18 cellular contexts compared by ENCODE assay signal in the genomic region with DNA sequence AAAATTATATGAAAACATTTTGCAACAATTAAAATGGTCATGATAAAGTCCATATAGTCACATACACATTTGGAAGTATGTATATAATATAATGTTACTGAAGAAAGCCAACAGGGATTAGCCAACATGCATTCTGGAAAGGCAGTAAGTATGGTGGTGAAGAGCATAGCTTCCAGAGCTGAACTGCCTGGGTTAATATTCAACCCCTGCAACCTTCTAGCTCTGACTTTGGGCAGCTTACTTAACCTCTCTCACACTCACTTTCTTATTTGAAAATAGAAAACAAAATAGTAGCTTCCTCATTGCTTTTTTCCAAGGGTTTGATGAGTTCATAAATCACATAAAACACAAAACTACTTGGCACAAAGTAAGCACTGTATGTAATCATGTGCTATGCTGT.
"Had no signal": no experiment of that assay in that cellular context is flagged by ENCODE, and none has a peak within 500 bp of the region (broad histone marks: within the 10 kb centered on the region; RNA-seq: fewer than 3 reads in every experiment).

No MANE protein-coding gene starts in this region.

- FAIRE-seq: astrocyte had no signal

- H3K4me1 ChIP-seq: breast epithelium, gastroesophageal sphincter, heart right ventricle, left lung, upper lobe of left lung had no signal

- H3K27me3 ChIP-seq: breast epithelium, gastroesophageal sphincter, heart right ventricle, left lung, testis, upper lobe of left lung had no signal

- H3K36me3 Mint-ChIP-seq: activated naive CD4-positive, alpha-beta T cell treated with anti-CD3 and anti-CD28 coated beads, Interleukin-2, amount 50 U/mL, for 24 hours had no signal

- H3K9me3 Mint-ChIP-seq: activated naive CD4-positive, alpha-beta T cell treated with anti-CD3 and anti-CD28 coated beads, Interleukin-2, amount 50 U/mL, for 24 hours; neural crest cell had no signal

- DNase-seq: activated CD4-positive, CD25-positive, alpha-beta regulatory T cell treated with anti-CD3 and anti-CD28 coated beads, Interleukin-2, amount 50 U/mL, for 72 hours; activated gamma-delta T cell; cortex of kidney; heart right ventricle; left lung; mammary epithelial cell; right cardiac atrium; stimulated activated CD4-positive, alpha-beta T cell treated with anti-CD3 and anti-CD28 coated beads, Interleukin-15, amount 100 ng/mL, for 24 hours; stimulated activated CD4-positive, alpha-beta T cell treated with anti-CD3 and anti-CD28 coated beads, Interleukin-2, amount 100 ng/mL, for 48 hours; testis; upper lobe of left lung had no signal

- H3K36me3 ChIP-seq: breast epithelium, gastroesophageal sphincter, heart right ventricle, left lung, upper lobe of left lung had no signal

- H3K9me3 ChIP-seq: breast epithelium, gastroesophageal sphincter, heart right ventricle, left lung, testis, upper lobe of left lung had no signal

- H3K27ac Mint-ChIP-seq: activated naive CD4-positive, alpha-beta T cell treated with anti-CD3 and anti-CD28 coated beads, Interleukin-2, amount 50 U/mL, for 24 hours; progenitor cell of endocrine pancreas had no signal

- H3K4me3 ChIP-seq: breast epithelium, gastroesophageal sphincter, heart right ventricle, left lung, skin epidermis, testis, upper lobe of left lung had no signal

- H3K27ac ChIP-seq: breast epithelium, gastroesophageal sphincter, heart right ventricle, left lung, skin epidermis, testis, upper lobe of left lung had no signal

- H3K27me3 Mint-ChIP-seq: activated naive CD4-positive, alpha-beta T cell treated with anti-CD3 and anti-CD28 coated beads, Interleukin-2, amount 50 U/mL, for 24 hours; progenitor cell of endocrine pancreas had no signal

- H3K4me1 Mint-ChIP-seq: activated naive CD4-positive, alpha-beta T cell treated with anti-CD3 and anti-CD28 coated beads, Interleukin-2, amount 50 U/mL, for 24 hours had no signal

- H3K4me3 Mint-ChIP-seq: activated naive CD4-positive, alpha-beta T cell treated with anti-CD3 and anti-CD28 coated beads, Interleukin-2, amount 50 U/mL, for 24 hours; neural crest cell had no signal

- ATAC-seq: gastroesophageal sphincter, heart right ventricle, left lung, right cardiac atrium had no signal
